15 cellular contexts compared by ENCODE assay signal in the genomic region with DNA sequence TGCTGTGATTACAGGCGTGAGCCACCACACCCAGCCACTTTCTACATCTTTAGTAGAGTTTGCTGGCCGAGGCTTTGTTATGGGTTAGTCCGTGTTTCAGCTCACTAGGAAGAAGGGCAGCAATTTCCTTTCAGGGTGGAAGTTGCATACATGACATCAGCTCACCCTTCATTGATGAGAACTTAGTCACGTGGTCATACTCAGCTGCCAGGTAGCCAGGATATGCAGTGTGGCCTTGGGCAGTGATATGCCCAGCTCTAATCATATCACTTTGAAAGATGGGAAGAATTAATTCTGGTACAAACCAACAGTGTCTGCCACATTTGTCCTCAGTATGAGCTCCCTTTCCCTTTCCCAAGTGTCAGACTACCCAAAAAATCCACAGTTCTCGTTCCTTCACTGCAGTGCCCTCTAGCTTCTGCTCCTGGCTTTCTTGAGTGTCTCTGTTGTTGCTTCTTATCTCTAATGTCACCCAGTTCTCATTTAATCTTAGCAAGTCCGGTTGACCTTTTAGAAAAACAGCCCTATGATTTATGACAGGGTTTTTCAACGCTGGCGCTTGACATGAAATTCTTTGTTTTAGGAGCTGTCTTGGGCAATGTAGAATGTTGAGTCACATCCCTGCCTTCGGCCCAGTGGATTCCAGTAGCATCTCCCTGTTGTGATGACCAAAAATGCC.
DNase-seq lines count a peak whose midpoint lies in the region; ATAC-seq, FAIRE-seq and TF ChIP-seq lines count a peak whose summit lies in the region.
"Had no signal": no experiment of that assay in that cellular context is flagged by ENCODE, and none has a peak within 500 bp of the region (broad histone marks: within the 10 kb centered on the region; RNA-seq: fewer than 3 reads in every experiment).

No MANE protein-coding gene starts in this region.

- H3K9me3 ChIP-seq in OCI-LY7 (ENCODE audit: low read length), result no peaks in the 10 kb centered on the region
- H3K9me3 ChIP-seq in pancreas, result no peaks in the 10 kb centered on the region
- H3K9me3 ChIP-seq: heart left ventricle had no signal

- no TSS peak for BruUV-seq in OCI-LY7 (replicated peaks; lab: Mats Ljungman, UMichigan)

- H3K36me3 ChIP-seq in OCI-LY7 (ENCODE audit: insufficient read depth, low read length) (no peaks in the 10 kb centered on the region), pancreas (no peaks in the 10 kb centered on the region)
- H3K36me3 ChIP-seq: heart left ventricle had no signal

- no peak overlapping the region for H3K27ac ChIP-seq in OCI-LY7 (ENCODE audit: low read depth, low read length, poor library complexity, severe bottlenecking)
- peak overlapping the region in 2 of 4 donors; percentile 15 to 42 for H3K27ac ChIP-seq in pancreas
- H3K27ac ChIP-seq: heart left ventricle had no signal

- H3K4me1 ChIP-seq in OCI-LY7 (ENCODE audit: insufficient read depth, low read length, poor library complexity, severe bottlenecking) (no peaks in the 10 kb centered on the region), pancreas (peaks cover 0 to 6% (median 0%) of the 10 kb centered on the region in 3 donors)
- H3K4me1 ChIP-seq: heart left ventricle had no signal

- no peak overlapping the region for H3K4me2 ChIP-seq in OCI-LY7 (ENCODE audit: low read length)

- ATAC-seq in pancreas, result peak in 3 of 4 donors; percentile 46 to 62 (median 58)
- no peak for ATAC-seq in HG02763 (IDR thresholded peaks at IDR 0.05; ENCODE audit: unreplicated experiment)
- ATAC-seq: heart left ventricle had no signal

- peaks cover 2 to 4% (median 3%) of the 10 kb centered on the region in 3 donors for H3K27me3 Mint-ChIP-seq in immature natural killer cell (ENCODE audit: low read depth in 3 of 3)

- no peaks in the 10 kb centered on the region for H3K79me2 ChIP-seq in OCI-LY7 (ENCODE audit: insufficient read depth, low read depth, low read length)

- POLR2A ChIA-PET in OCI-LY7 (lab: Charles Lee), result interaction anchor here (0.6 to 1.6 kb wide), 6 partner anchors 9 to 1961 kb away, joined by 3 to 4 read pairs (median 4); no protein-coding TSS in a partner anchor

- no peak for FAIRE-seq in pancreas (lab: Jason Lieb, UNC)

- WGBS in pancreas, 2 donors, result 41 to 45% methylated on average over 9 of the region's 9 CpGs

- CTCF ChIA-PET in OCI-LY7 (lab: Charles Lee; ENCODE audit: unreplicated experiment), result no interaction called here

- H2AFZ ChIP-seq in OCI-LY7 (ENCODE audit: low read length), result no peak overlapping the region

- peak; percentile 92 for DNase-seq in EL
- DNase-seq in OCI-LY7 (ENCODE audit: low spot score), result no peak
- no peak for DNase-seq in epithelial cell of esophagus (ENCODE audit: low read depth)
- DNase-seq in pancreas, result no peak
- no peak for DNase-seq in KG1 (lab: John Stamatoyannopoulos, UW)
- DNase-seq in immature natural killer cell, result no peak
- DNase-seq in DMS53 (lab: John Stamatoyannopoulos, UW), result no peak
- DNase-seq: activated naive CD8-positive, alpha-beta T cell treated with anti-CD3 and anti-CD28 coated beads, Interleukin-2, amount 10 ng/mL, durations not matched to agents 7 days and 5 days; DMS79; heart left ventricle; NCI-H1436 treated with DMSO at 0.1 percent for 48 hours; stimulated activated CD4-positive, alpha-beta T cell treated with anti-CD3 and anti-CD28 coated beads, Interleukin-4, amount 100 ng/mL, for 4 hours had no signal

- H3K27me3 ChIP-seq in pancreas, result no peaks in the 10 kb centered on the region
- H3K27me3 ChIP-seq: heart left ventricle had no signal

- peaks cover 0 to 5% (median 0%) of the 10 kb centered on the region in 6 donors for H3K9me3 Mint-ChIP-seq in immature natural killer cell
- H3K9me3 Mint-ChIP-seq: dendritic cell treated with granulocyte-macrophage colony-stimulating factor and Interleukin-4, amounts not matched to agents 40 ng/mL and 50 ng/mL, for 4 days; T-helper 1 cell treated with Interleukin-12 subunit alpha and Interleukin-12 subunit beta and Interleukin-4 antibody, amounts not matched to agents 30 μg/mL and 1 μg/mL, for 36 hours had no signal

- no peak overlapping the region for H3K4me3 ChIP-seq in OCI-LY7 (ENCODE audit: low read depth, low read length, poor library complexity, severe bottlenecking)
- H3K4me3 ChIP-seq in epithelial cell of esophagus (ENCODE audit: low read length), result no peak overlapping the region
- H3K4me3 ChIP-seq in pancreas, result no peak overlapping the region
- H3K4me3 ChIP-seq: heart left ventricle had no signal

- peaks cover 6 to 8% of the 10 kb centered on the region in 2 donors for H3K4me1 Mint-ChIP-seq in immature natural killer cell
- H3K4me1 Mint-ChIP-seq: activated naive CD8-positive, alpha-beta T cell treated with anti-CD3 and anti-CD28 coated beads, Interleukin-2, amount 10 ng/mL, durations not matched to agents 7 days and 5 days had no signal

- H3K36me3 Mint-ChIP-seq in immature natural killer cell, result peaks cover 0 to 14% (median 3%) of the 10 kb centered on the region in 3 donors
- H3K36me3 Mint-ChIP-seq: activated naive CD8-positive, alpha-beta T cell treated with anti-CD3 and anti-CD28 coated beads, Interleukin-2, amount 10 ng/mL, durations not matched to agents 7 days and 5 days had no signal

- H3K9me2 ChIP-seq in OCI-LY7 (ENCODE audit: insufficient read depth, low read length), result no peaks in the 10 kb centered on the region

- TF ChIP-seq CTCF in OCI-LY7 (conservative IDR thresholded peaks at IDR 0.05; ENCODE audit: low read length) (0 out of 2 replicates have a peak, but pooled peaks have one; percentile 28), epithelial cell of esophagus (IDR thresholded peaks at IDR 0.05; ENCODE audit: insufficient read depth, low read depth, low read length, missing control alignments) (peak; percentile 12), pancreas (IDR thresholded peaks at IDR 0.05) (no peak)

- intact Hi-C loops in OCI-LY7 (cut with micrococcal nuclease; ENCODE audit: unreplicated experiment), result no loop called here
- intact Hi-C loops in pancreas (cut with DNase I), result no loop called here

- peak overlapping the region in 1 of 6 donors; percentile 66 for H3K27ac Mint-ChIP-seq in immature natural killer cell
- H3K27ac Mint-ChIP-seq: activated naive CD8-positive, alpha-beta T cell treated with anti-CD3 and anti-CD28 coated beads, Interleukin-2, amount 10 ng/mL, durations not matched to agents 7 days and 5 days; dendritic cell treated with granulocyte-macrophage colony-stimulating factor and Interleukin-4, amounts not matched to agents 40 ng/mL and 50 ng/mL, for 4 days; T-helper 1 cell treated with Interleukin-12 subunit alpha and Interleukin-12 subunit beta and Interleukin-4 antibody, amounts not matched to agents 30 μg/mL and 1 μg/mL, for 36 hours had no signal

- H4K20me1 ChIP-seq in OCI-LY7 (ENCODE audit: insufficient read depth, low read length), result no peaks in the 10 kb centered on the region

- H3K4me3 Mint-ChIP-seq in immature natural killer cell, result no peak overlapping the region
- H3K4me3 Mint-ChIP-seq: activated naive CD8-positive, alpha-beta T cell treated with anti-CD3 and anti-CD28 coated beads, Interleukin-2, amount 10 ng/mL, durations not matched to agents 7 days and 5 days; dendritic cell treated with granulocyte-macrophage colony-stimulating factor and Interleukin-4, amounts not matched to agents 40 ng/mL and 50 ng/mL, for 4 days; T-helper 1 cell treated with Interleukin-12 subunit alpha and Interleukin-12 subunit beta and Interleukin-4 antibody, amounts not matched to agents 30 μg/mL and 1 μg/mL, for 36 hours had no signal

Comparison
In these comparisons a context has a peak if more than half of its experiments do, and no peak if none do; other contexts are left out.
1. CTCF ChIP-seq: peak in OCI-LY7 (single experiment) and epithelial cell of esophagus (single experiment); none in pancreas (0 of 4).